ENCODE assay signal across 25 cellular contexts in the genomic region with DNA sequence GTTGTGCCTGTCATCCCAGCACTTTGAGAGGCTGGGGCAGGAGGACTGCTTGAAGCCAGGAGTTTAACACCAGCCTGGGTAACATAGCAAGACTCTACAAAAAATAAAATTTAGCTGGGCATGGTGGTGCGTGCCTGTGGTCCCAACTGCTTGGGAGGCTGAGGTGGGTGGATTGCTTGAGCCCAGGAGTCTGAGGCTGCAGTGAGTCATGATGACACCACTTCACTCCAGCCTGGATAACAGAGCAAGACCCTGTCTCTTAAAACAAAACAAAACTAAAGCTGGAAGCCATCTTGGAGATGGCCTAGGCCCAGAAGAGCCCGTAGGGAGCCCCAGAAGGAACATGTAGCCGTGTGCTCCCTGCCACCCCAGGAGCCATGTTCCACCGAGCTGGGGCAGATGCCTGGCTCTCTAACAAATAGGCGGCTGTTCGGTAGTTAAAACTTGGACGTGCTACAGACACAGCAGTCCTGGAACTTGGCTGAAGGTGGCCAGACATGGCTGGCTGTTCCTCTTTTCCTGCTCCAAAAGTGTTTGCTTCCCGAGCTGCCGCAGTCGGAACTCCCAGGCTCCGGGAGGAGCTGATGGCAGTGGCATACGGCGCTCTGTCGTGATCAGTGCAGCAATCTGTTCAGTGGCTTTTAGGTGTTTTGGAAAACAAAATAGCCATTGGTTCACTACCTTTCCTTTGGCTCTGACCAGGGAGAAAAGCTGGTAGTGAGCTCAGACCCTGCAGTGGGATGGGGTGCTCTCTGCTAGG. TPM values are rescaled to one million over a fixed set of nuclear protein-coding genes. Genes with fewer than 3 reads are reported as not detected.
A peak's percentile ranks its signal among the peaks of the same experiment; 100 is the strongest.
DNase-seq lines count a peak whose midpoint lies in the region; ATAC-seq and TF ChIP-seq lines count a peak whose summit lies in the region.
"Had no signal": no experiment of that assay in that cellular context is flagged by ENCODE, and none has a peak within 500 bp of the region (broad histone marks: within the 10 kb centered on the region; RNA-seq: fewer than 3 reads in every experiment).

No MANE protein-coding gene starts in this region.

- H3K4me3 ChIP-seq in tibial artery, result no peak overlapping the region
- H3K4me3 ChIP-seq: hepatocyte, mucosa of descending colon, sigmoid colon, upper lobe of right lung had no signal

- no peak for DNase-seq in Right ventricle myocardium superior
- DNase-seq in Right ventricle myocardium inferior (ENCODE audit: missing footprints), result no peak
- DNase-seq in T-helper 17 cell, result no peak
- peak; percentile 38 for DNase-seq in iris pigment epithelial cell (ENCODE audit: low read depth)
- no peak for DNase-seq in tibial artery
- DNase-seq in stimulated activated naive CD4-positive, alpha-beta T cell treated with Interleukin-2 at 50 U/mL for 16 hours (lab: John Stamatoyannopoulos, UW), result no peak
- DNase-seq in NCI-H345 treated with DMSO at 0.1 percent for 48 hours (lab: John Stamatoyannopoulos, UW; ENCODE audit: unreplicated experiment), result no peak
- DNase-seq: activated B cell treated with CpG ODN at 0.5 μM for 24 hours; activated CD4-positive, alpha-beta T cell treated with anti-CD3 and anti-CD28 coated beads, Interleukin-2, amount 50 U/mL, for 4 hours; activated effector memory CD4-positive, alpha-beta T cell treated with anti-CD3 and anti-CD28 coated beads, Interleukin-2, amount 50 U/mL, for 16 hours; activated naive CD8-positive, alpha-beta T cell treated with anti-CD3 and anti-CD28 coated beads, Interleukin-2, amount 10 ng/mL, durations not matched to agents 7 days and 5 days; CD8-positive, alpha-beta T cell; DMS53; effector memory CD8-positive, alpha-beta T cell; mucosa of descending colon; NCI-H1105 treated with DMSO at 0.1 percent for 48 hours; NCI-H2029 treated with DMSO at 0.1 percent for 48 hours; NCI-H2227 treated with DMSO at 0.1 percent for 48 hours; NCI-H774; nephron progenitor cell; sigmoid colon; upper lobe of right lung had no signal

- H3K27me3 Mint-ChIP-seq in T-helper 17 cell, result no peaks in the 10 kb centered on the region
- H3K27me3 Mint-ChIP-seq: activated B cell treated with CpG ODN at 0.5 μM for 24 hours; activated naive CD8-positive, alpha-beta T cell treated with anti-CD3 and anti-CD28 coated beads, Interleukin-2, amount 10 ng/mL, durations not matched to agents 7 days and 5 days; effector memory CD8-positive, alpha-beta T cell had no signal

- ATAC-seq in Right ventricle myocardium superior (ENCODE audit: poor library complexity) (peak; percentile 20), Right ventricle myocardium inferior (no peak), T-helper 17 cell (no peak), GM18520 (IDR thresholded peaks at IDR 0.05; ENCODE audit: unreplicated experiment) (no peak)
- ATAC-seq: CD8-positive, alpha-beta T cell; effector memory CD8-positive, alpha-beta T cell; mucosa of descending colon; upper lobe of right lung had no signal

- H3K36me3 ChIP-seq in tibial artery, result peaks cover 0 to 68% (median 29%) of the 10 kb centered on the region in 3 donors

- intact Hi-C loops in Right ventricle myocardium superior (cut with DNase I) (loop anchor here (10.0 kb wide), 1 partner anchor 383 kb away; no protein-coding TSS in a partner anchor), Right ventricle myocardium inferior (cut with DNase I) (no loop called here), tibial artery (cut with DNase I; ENCODE audit: low total_unique reads) (loop anchor here (2.0 kb wide), 1 partner anchor 37 kb away; the partner anchor contains the start of gene DYNLT1)

- H3K27ac ChIP-seq in tibial artery, result peak overlapping the region; percentile 79 to 85
- H3K27ac ChIP-seq: hepatocyte, parathyroid adenoma, sigmoid colon, upper lobe of right lung had no signal

- peaks cover 12% of the 10 kb centered on the region for H3K4me1 Mint-ChIP-seq in T-helper 17 cell
- H3K4me1 Mint-ChIP-seq: activated B cell treated with CpG ODN at 0.5 μM for 24 hours had no signal

- H3K36me3 Mint-ChIP-seq in T-helper 17 cell (ENCODE audit: low read depth), result peaks cover 8% of the 10 kb centered on the region

- peak overlapping the region; percentile 62 for H3K27ac Mint-ChIP-seq in T-helper 17 cell
- H3K27ac Mint-ChIP-seq: activated B cell treated with CpG ODN at 0.5 μM for 24 hours; activated naive CD8-positive, alpha-beta T cell treated with anti-CD3 and anti-CD28 coated beads, Interleukin-2, amount 10 ng/mL, durations not matched to agents 7 days and 5 days; CD8-positive, alpha-beta T cell; effector memory CD8-positive, alpha-beta T cell; nephron progenitor cell had no signal

- no peak for TF ChIP-seq CTCF in tibial artery (IDR thresholded peaks at IDR 0.05)

- peaks cover 0 to 45% (median 13%) of the 10 kb centered on the region in 4 donors for H3K4me1 ChIP-seq in tibial artery
- H3K4me1 ChIP-seq: parathyroid adenoma, sigmoid colon had no signal

- H3K27me3 ChIP-seq in tibial artery, result no peaks in the 10 kb centered on the region
- H3K27me3 ChIP-seq: hepatocyte, sigmoid colon, upper lobe of right lung had no signal

- H3K4me3 Mint-ChIP-seq in T-helper 17 cell, result no peak overlapping the region
- H3K4me3 Mint-ChIP-seq: activated B cell treated with CpG ODN at 0.5 μM for 24 hours; activated naive CD8-positive, alpha-beta T cell treated with anti-CD3 and anti-CD28 coated beads, Interleukin-2, amount 10 ng/mL, durations not matched to agents 7 days and 5 days; CD8-positive, alpha-beta T cell; effector memory CD8-positive, alpha-beta T cell; nephron progenitor cell had no signal

- H3K9me3 ChIP-seq in T-helper 17 cell (ENCODE audit: control insufficient read depth, low read length, poor library complexity, severe bottlenecking) (no peaks in the 10 kb centered on the region), tibial artery (no peaks in the 10 kb centered on the region)
- H3K9me3 ChIP-seq: mucosa of descending colon, sigmoid colon, upper lobe of right lung had no signal

RNA-seq across cellular contexts. Expression of gene DYNLT1, which starts 37.0 kb away (rescaled TPM):
- total RNA-seq in Right ventricle myocardium superior (128 TPM), Right ventricle myocardium inferior (145 TPM), T-helper 17 cell (100 to 1,000 TPM in 1 of 2 donors, 10 to 100 TPM in 1; 87.2 to 107 TPM)

RNA-seq across cellular contexts. Expression of gene SYTL3, which starts 42.3 kb away (rescaled TPM):
- 11.7 TPM for total RNA-seq in Right ventricle myocardium superior
- total RNA-seq in Right ventricle myocardium inferior, result 10.8 TPM
- total RNA-seq in T-helper 17 cell, result 10 to 100 TPM; 28.9 to 36.1 TPM

RNA-seq across cellular contexts. Expression of gene TMEM181, which starts 47.7 kb away (rescaled TPM):
- total RNA-seq in Right ventricle myocardium superior (8.8 TPM), Right ventricle myocardium inferior (10.1 TPM), T-helper 17 cell (10 to 100 TPM; 17.6 to 20.4 TPM)
